12 cellular contexts compared by ENCODE assay signal in the genomic region with DNA sequence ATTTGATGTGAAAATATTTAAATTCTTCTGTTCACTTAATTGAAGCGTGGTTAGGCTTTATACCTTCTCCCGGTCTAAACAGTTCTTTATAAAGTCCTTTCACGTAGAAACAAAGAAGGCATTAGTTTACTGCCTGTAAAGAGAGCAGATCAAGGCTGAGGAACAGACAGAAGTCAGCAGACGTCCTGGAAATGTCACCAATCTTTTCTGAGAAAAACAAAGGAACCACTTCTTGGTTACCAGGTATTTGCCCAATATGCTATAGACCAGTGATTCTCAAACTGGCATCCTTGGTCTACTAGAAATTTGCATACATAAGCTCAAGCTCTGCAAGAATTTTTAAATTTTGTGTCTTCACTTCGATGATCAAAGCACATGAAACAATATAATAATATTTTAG.
DNase-seq lines count a peak whose midpoint lies in the region; ATAC-seq, FAIRE-seq and TF ChIP-seq lines count a peak whose summit lies in the region.
"Had no signal": no experiment of that assay in that cellular context is flagged by ENCODE, and none has a peak within 500 bp of the region (broad histone marks: within the 10 kb centered on the region; RNA-seq: fewer than 3 reads in every experiment).

No MANE protein-coding gene starts in this region.

- TF ChIP-seq CTCF in SK-N-SH (IDR thresholded peaks at IDR 0.05) (no peak), endodermal cell (conservative IDR thresholded peaks at IDR 0.05) (no peak), D721Med (IDR thresholded peaks at IDR 0.05; ENCODE audit: insufficient read depth, missing control alignments) (no peak)

- DNase-seq in SK-N-SH (no peak), T-cell (peak in 5 of 34 experiments; percentile 13 to 32 (median 18)), endodermal cell (no peak), D721Med (ENCODE audit: insufficient read length, low spot score) (no peak), Ammon's horn (ENCODE audit: low spot score) (no peak)
- no peak for DNase-seq in stimulated activated effector memory CD8-positive, alpha-beta T cell treated with anti-CD3 and anti-CD28 coated beads, Interleukin-12 subunit alpha, Interleukin-12 subunit beta, amount 100 ng/mL, for 72 hours (ENCODE audit: low spot score in 2 of 2)
- DNase-seq: amniotic stem cell, hypothalamus, NCI-H1694, right cardiac atrium had no signal

- H3K4me3 ChIP-seq in SK-N-SH (ENCODE audit: low read depth in 2 of 2, low read length in 1 of 2) (peak overlapping the region in 1 of 2 experiments; percentile 24; a peak in 1 of 4 replicates), endodermal cell (ENCODE audit: low read length) (no peak overlapping the region)

- POLR2A ChIA-PET in SK-N-SH (lab: Yijun Ruan, JAX), result no interaction called here
- POLR2A ChIA-PET in T-cell (lab: Charles Lee), result interaction anchor here (0.7 to 1.1 kb wide), 5 partner anchors 12 to 98 kb away, joined by 3 to 5 read pairs (median 3); no protein-coding TSS in a partner anchor

- H3K79me2 ChIP-seq in SK-N-SH (ENCODE audit: insufficient read depth), result peaks cover 70% of the 10 kb centered on the region

- WGBS in SK-N-SH (ENCODE audit: low lambda C conversion rate), result 61% methylated on average over 5 of the region's 5 CpGs
- 75 to 81% methylated on average over 4 of the region's 5 CpGs for WGBS in endodermal cell (ENCODE audit: insufficient coverage in 1 of 2, insufficient read length in 1 of 2), 2 experiments

- peaks cover 59% of the 10 kb centered on the region for H3F3A ChIP-seq in SK-N-SH (replicated peaks; ENCODE audit: insufficient read depth)

- peak overlapping the region; percentile 68 to 99 for H3K27ac ChIP-seq in SK-N-SH (ENCODE audit: low read depth in 2 of 2, low read length in 1 of 2)
- H3K27ac ChIP-seq in endodermal cell (ENCODE audit: low read depth, low read length), result peak overlapping the region; percentile 81

- H3K4me1 Mint-ChIP-seq in T-cell, result peaks cover 73 to 79% (median 77%) of the 10 kb centered on the region in 3 donors
- H3K4me1 Mint-ChIP-seq in endodermal cell, result peaks cover 14% of the 10 kb centered on the region
- peaks cover 40% of the 10 kb centered on the region for H3K4me1 Mint-ChIP-seq in stimulated activated effector memory CD8-positive, alpha-beta T cell treated with anti-CD3 and anti-CD28 coated beads, Interleukin-12 subunit alpha, Interleukin-12 subunit beta, amount 100 ng/mL, for 72 hours

- no peaks in the 10 kb centered on the region for H3K9me2 ChIP-seq in SK-N-SH

- H3K36me3 Mint-ChIP-seq in T-cell (no peaks in the 10 kb centered on the region), endodermal cell (ENCODE audit: low read depth) (no peaks in the 10 kb centered on the region)
- H3K36me3 Mint-ChIP-seq in stimulated activated effector memory CD8-positive, alpha-beta T cell treated with anti-CD3 and anti-CD28 coated beads, Interleukin-12 subunit alpha, Interleukin-12 subunit beta, amount 100 ng/mL, for 72 hours, result peaks cover 20% of the 10 kb centered on the region

- no peak for FAIRE-seq in D721Med (lab: Jason Lieb, UNC)

- H3K4me1 ChIP-seq in SK-N-SH (ENCODE audit: control insufficient read depth in 1 of 2, insufficient read depth in 2 of 2, low read depth in 1 of 2, low read length in 1 of 2) (peaks cover 11 to 45% of the 10 kb centered on the region in 2 experiments), endodermal cell (ENCODE audit: control insufficient read depth, insufficient read depth, low read length) (peaks cover 3% of the 10 kb centered on the region)

- no peak overlapping the region for H2AFZ ChIP-seq in SK-N-SH (ENCODE audit: low read depth)

- H3K36me3 ChIP-seq in SK-N-SH (replicated peaks in 1 of 2; ENCODE audit: control insufficient read depth in 1 of 2, insufficient read depth in 2 of 2, low read length in 1 of 2) (peaks cover 0 to 69% of the 10 kb centered on the region in 2 experiments), endodermal cell (ENCODE audit: control insufficient read depth, insufficient read depth, low read length) (no peaks in the 10 kb centered on the region)

- CTCF ChIA-PET in SK-N-SH (lab: Yijun Ruan, JAX), result interaction anchor here (1.0 to 3.7 kb wide), 6 partner anchors 10 to 192 kb away, joined by 3 to 15 read pairs (median 6); partner anchors contain the start of gene DNAH7
- CTCF ChIA-PET in T-cell (lab: Charles Lee), result interaction anchor here (0.5 to 3.2 kb wide), 11 partner anchors 11 to 183 kb away, joined by 3 to 15 read pairs (median 4); no protein-coding TSS in a partner anchor

- H3K27ac Mint-ChIP-seq in T-cell, result peak overlapping the region; percentile 96 to 98
- H3K27ac Mint-ChIP-seq in endodermal cell, result no peak overlapping the region
- peak overlapping the region; percentile 92 for H3K27ac Mint-ChIP-seq in stimulated activated effector memory CD8-positive, alpha-beta T cell treated with anti-CD3 and anti-CD28 coated beads, Interleukin-12 subunit alpha, Interleukin-12 subunit beta, amount 100 ng/mL, for 72 hours

- H3K9ac ChIP-seq in SK-N-SH, result peak overlapping the region; percentile 67
- no peak overlapping the region for H3K9ac ChIP-seq in endodermal cell (ENCODE audit: extremely low read depth, low read length, poor library complexity, severe bottlenecking)

- H3K9me3 Mint-ChIP-seq in T-cell, result no peaks in the 10 kb centered on the region
- H3K9me3 Mint-ChIP-seq in endodermal cell, result no peaks in the 10 kb centered on the region
- H3K9me3 Mint-ChIP-seq in stimulated activated effector memory CD8-positive, alpha-beta T cell treated with anti-CD3 and anti-CD28 coated beads, Interleukin-12 subunit alpha, Interleukin-12 subunit beta, amount 100 ng/mL, for 72 hours, result no peaks in the 10 kb centered on the region

- ATAC-seq in SK-N-SH treated with all-trans-retinoic acid at 6 μM for 48 hours (no peak), T-cell (replicated peaks in 1 of 4) (peak; percentile 45 to 52 (median 48)), HG02852 (IDR thresholded peaks at IDR 0.05; ENCODE audit: unreplicated experiment) (no peak)
- peak; percentile 45 for ATAC-seq in stimulated activated effector memory CD8-positive, alpha-beta T cell treated with anti-CD3 and anti-CD28 coated beads, Interleukin-12 subunit alpha, Interleukin-12 subunit beta, amount 100 ng/mL, for 72 hours

- TF ChIP-seq EP300 in SK-N-SH (IDR thresholded peaks at IDR 0.05; ENCODE audit: borderline replicate concordance in 1 of 2, low read depth in 1 of 2, low read length in 1 of 2), result no peak

- H3K27me3 Mint-ChIP-seq in T-cell, result no peaks in the 10 kb centered on the region
- H3K27me3 Mint-ChIP-seq in endodermal cell (ENCODE audit: insufficient read depth), result peaks cover 3% of the 10 kb centered on the region

- TF ChIP-seq RAD21 in SK-N-SH (IDR thresholded peaks at IDR 0.05; ENCODE audit: low read length), result no peak

- peak overlapping the region; percentile 64 for H3K4me2 ChIP-seq in SK-N-SH

- no peaks in the 10 kb centered on the region for H4K20me1 ChIP-seq in SK-N-SH (ENCODE audit: insufficient read depth)

- H3K9me3 ChIP-seq in SK-N-SH, result no peaks in the 10 kb centered on the region
- no peaks in the 10 kb centered on the region for H3K9me3 ChIP-seq in endodermal cell (ENCODE audit: control insufficient read depth, low read length)

- peak overlapping the region; percentile 70 to 79 (median 73) for H3K4me3 Mint-ChIP-seq in T-cell
- H3K4me3 Mint-ChIP-seq in endodermal cell, result no peak overlapping the region
- H3K4me3 Mint-ChIP-seq in stimulated activated effector memory CD8-positive, alpha-beta T cell treated with anti-CD3 and anti-CD28 coated beads, Interleukin-12 subunit alpha, Interleukin-12 subunit beta, amount 100 ng/mL, for 72 hours, result peak overlapping the region; percentile 61

- H3K27me3 ChIP-seq in SK-N-SH (ENCODE audit: insufficient read depth) (no peaks in the 10 kb centered on the region), endodermal cell (ENCODE audit: control insufficient read depth, insufficient read depth, low read length, poor library complexity, severe bottlenecking) (no peaks in the 10 kb centered on the region)

TF ChIP-seq in SK-N-SH, 30 proteins besides CTCF, POLR2A, EP300 and RAD21 (continues in another document):
- TF ChIP-seq SMC3 (IDR thresholded peaks at IDR 0.05; ENCODE audit: low read depth, low read length), result no peak
- TF ChIP-seq EZH2phosphoT487 (IDR thresholded peaks at IDR 0.05; ENCODE audit: borderline replicate concordance, low read depth), result no peak
- no peak for TF ChIP-seq PBX3 (IDR thresholded peaks at IDR 0.05)
- no peak for TF ChIP-seq MEF2A (IDR thresholded peaks at IDR 0.05; ENCODE audit: borderline replicate concordance, low read depth)
- no peak for TF ChIP-seq JUND (IDR thresholded peaks at IDR 0.05)
- no peak for TF ChIP-seq ELF1 (IDR thresholded peaks at IDR 0.05)
- TF ChIP-seq POLR2AphosphoS5 (IDR thresholded peaks at IDR 0.05; ENCODE audit: low read depth, low read length), result no peak
- no peak for TF ChIP-seq SIN3A (IDR thresholded peaks at IDR 0.05; ENCODE audit: borderline replicate concordance, low read depth, low read length)

TF ChIP-seq in SK-N-SH treated with all-trans-retinoic acid at 6 μM for 48 hours, 23 proteins besides CTCF, POLR2A, EP300 and RAD21:
- no peak for TF ChIP-seq GLIS3 (CRISPR knock-in tag; IDR thresholded peaks at IDR 0.05)
- TF ChIP-seq ZNF70 (CRISPR knock-in tag; IDR thresholded peaks at IDR 0.05), result no peak
- no peak for TF ChIP-seq ESRRG (CRISPR knock-in tag; IDR thresholded peaks at IDR 0.05)
- no peak for TF ChIP-seq ZC3H10 (CRISPR knock-in tag; IDR thresholded peaks at IDR 0.05)
- TF ChIP-seq POU6F1 (CRISPR knock-in tag; IDR thresholded peaks at IDR 0.05; ENCODE audit: borderline replicate concordance, low read depth), result no peak
- no peak for TF ChIP-seq ZFP3 (CRISPR knock-in tag; IDR thresholded peaks at IDR 0.05)
- no peak for TF ChIP-seq RARB (CRISPR knock-in tag; IDR thresholded peaks at IDR 0.05)
- TF ChIP-seq ARNTL (CRISPR knock-in tag; IDR thresholded peaks at IDR 0.05; ENCODE audit: borderline replicate concordance, low read depth), result no peak
- no peak for TF ChIP-seq TOX (CRISPR knock-in tag; IDR thresholded peaks at IDR 0.05; ENCODE audit: borderline replicate concordance)
- no peak for TF ChIP-seq CSDC2 (CRISPR knock-in tag; IDR thresholded peaks at IDR 0.05)
- TF ChIP-seq ZNF565 (CRISPR knock-in tag; conservative IDR thresholded peaks at IDR 0.05; ENCODE audit: low read depth), result no peak

Comparison
In these comparisons a context has a peak if more than half of its experiments do, and no peak if none do; other contexts are left out.
1. ATAC-seq: peak in T-cell (4 of 4) and stimulated activated effector memory CD8-positive, alpha-beta T cell treated with anti-CD3 and anti-CD28 coated beads, Interleukin-12 subunit alpha, Interleukin-12 subunit beta, amount 100 ng/mL, for 72 hours (single experiment); none in SK-N-SH treated with all-trans-retinoic acid at 6 μM for 48 hours (single experiment) and HG02852 (single experiment).